8 cellular contexts compared by ENCODE assay signal in the genomic region with DNA sequence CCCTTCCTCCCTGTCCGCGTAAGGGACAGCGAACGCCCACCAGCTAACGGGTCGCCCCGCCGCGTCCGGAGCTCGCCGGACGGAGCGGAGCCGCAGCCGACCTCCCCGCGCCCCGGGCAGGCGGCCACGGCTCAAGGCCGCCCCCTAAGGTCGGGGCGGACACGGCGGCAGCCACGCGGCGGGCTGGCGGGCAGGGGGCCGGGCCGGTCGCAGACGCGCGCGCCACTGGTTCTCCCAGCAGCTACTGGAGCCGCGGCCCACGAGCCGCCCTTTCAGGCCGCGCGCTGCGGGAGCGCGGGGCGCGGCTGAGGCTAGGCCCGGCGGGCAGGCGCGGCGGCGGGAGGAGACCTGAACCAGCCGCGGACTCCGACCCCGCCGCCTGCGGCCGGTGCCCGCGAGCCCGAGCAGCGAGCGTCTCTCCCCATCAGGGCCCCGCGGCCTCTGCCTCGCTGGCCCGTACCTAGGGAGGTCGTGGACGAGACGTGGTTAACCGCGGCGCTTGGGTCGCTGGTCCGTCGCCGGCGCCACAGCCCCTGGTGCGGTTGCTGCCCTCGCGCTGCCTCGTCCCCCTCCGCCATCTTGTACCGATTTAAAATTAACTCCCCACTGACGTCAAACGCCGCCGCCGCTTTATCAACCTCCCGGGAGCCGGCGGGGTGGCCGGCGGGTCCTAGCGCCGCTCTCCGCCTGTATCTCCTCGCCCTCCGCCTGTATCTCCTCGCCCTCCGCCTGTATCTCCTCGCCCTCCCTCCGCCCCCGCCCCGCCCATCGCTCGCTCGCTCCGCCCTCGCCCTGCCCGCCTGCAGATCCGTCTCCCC. TPM values are rescaled to one million over a fixed set of nuclear protein-coding genes. Genes with fewer than 3 reads are reported as not detected.
DNase-seq lines count a peak whose midpoint lies in the region; ATAC-seq and TF ChIP-seq lines count a peak whose summit lies in the region.

Gene ATL2, minus strand, starts transcription at position 591 of the 818 bp plus-strand sequence. Its CDS starts 13 bp downstream, at position 578.

- peak within 1 kb of the TSS; percentile 92 for H3K9ac ChIP-seq in GM23248

- peaks cover 38% of the 10 kb centered on the region for H3F3A ChIP-seq in GM23248 (ENCODE audit: insufficient read depth)

- H3K4me3 ChIP-seq in GM23248, result peak within 1 kb of the TSS; percentile 81
- peak within 1 kb of the TSS; percentile 95 for H3K4me3 ChIP-seq in fibroblast of mammary gland (ENCODE audit: control insufficient read depth, low read depth, low read length)

- H3K9me3 Mint-ChIP-seq in natural killer cell, result no peaks in the 10 kb centered on the region

- DNase-seq in Daoy (ENCODE audit: low read depth), result peak; percentile 97
- peak; percentile 98 for DNase-seq in GM23248
- DNase-seq in LHCN-M2 (ENCODE audit: low read depth), result peak; percentile 92
- peak; percentile 96 for DNase-seq in RPMI7951 (ENCODE audit: low read depth)
- peak; percentile 86 to 87 for DNase-seq in activated T-helper 1 cell treated with anti-CD3 and anti-CD28 coated beads, Interleukin-2, amount 50 U/mL, for 16 hours (ENCODE audit: low read depth in 1 of 2, low spot score in 1 of 2)
- DNase-seq in fibroblast of mammary gland (ENCODE audit: low read depth), result peak; percentile 89
- DNase-seq in natural killer cell, result peak; percentile 89
- DNase-seq in stimulated activated naive CD4-positive, alpha-beta T cell treated with Interleukin-2 at 50 U/mL for 16 hours (lab: John Stamatoyannopoulos, UW), result peak; percentile 93

- no peaks in the 10 kb centered on the region for H4K20me1 ChIP-seq in GM23248 (ENCODE audit: insufficient read depth)

- H3K36me3 Mint-ChIP-seq in natural killer cell, result no peaks in the 10 kb centered on the region

- in situ Hi-C loops in GM23248 (cut with MboI), result no loop called here

- H3K4me3 Mint-ChIP-seq in natural killer cell, result peak within 1 kb of the TSS; percentile 99

- peak; percentile 81 to 93 (median 84) for ATAC-seq in natural killer cell

- peak within 1 kb of the TSS; percentile 86 for H2AFZ ChIP-seq in GM23248

- peak within 1 kb of the TSS; percentile 92 for H3K4me2 ChIP-seq in GM23248 (ENCODE audit: unreplicated experiment)

- peak within 1 kb of the TSS; percentile 90 to 95 for H3K27ac Mint-ChIP-seq in natural killer cell

- H3K79me2 ChIP-seq in GM23248 (ENCODE audit: insufficient read depth), result peaks cover 41% of the 10 kb centered on the region

- peaks cover 39 to 47% of the 10 kb centered on the region in 2 donors for H3K4me1 Mint-ChIP-seq in natural killer cell

- no peaks in the 10 kb centered on the region for H3K36me3 ChIP-seq in GM23248 (ENCODE audit: low read depth)

- intact Hi-C loops in natural killer cell (cut with micrococcal nuclease), result loop anchor here (2.0 to 10.0 kb wide), 3 partner anchors 60 to 748 kb away; partner anchors contain the start of genes SOS1 and SRSF7

- no peaks in the 10 kb centered on the region for H3K9me2 ChIP-seq in GM23248 (ENCODE audit: insufficient read depth)

- TF ChIP-seq CTCF in fibroblast of mammary gland (conservative IDR thresholded peaks at IDR 0.05; ENCODE audit: control insufficient read depth, insufficient read depth, low read depth, low read length), result no peak
- peak; percentile 53 for TF ChIP-seq CTCF in natural killer cell (IDR thresholded peaks at IDR 0.05)

- no peaks in the 10 kb centered on the region for H3K9me3 ChIP-seq in GM23248 (ENCODE audit: low read depth)

- H3K4me1 ChIP-seq in GM23248 (ENCODE audit: insufficient read depth), result peaks cover 8% of the 10 kb centered on the region; the same call in 1 of the 2 replicates

- no peaks in the 10 kb centered on the region for H3K27me3 Mint-ChIP-seq in natural killer cell (ENCODE audit: low read depth in 2 of 2)

- H3K27ac ChIP-seq in GM23248, result peak within 1 kb of the TSS; percentile 96

- 1% methylated on average over 51 to 65 of the region's 116 CpGs for WGBS in GM23248 (ENCODE audit: low coverage in 1 of 2, low lambda C conversion rate in 2 of 2, missing lambda C conversion rate in 2 of 2), 2 experiments

- H3K27me3 ChIP-seq in GM23248 (replicated peaks; ENCODE audit: insufficient read depth), result 0 out of 2 replicates have a peak, but pooled peaks cover 3% of the 10 kb centered on the region

RNA-seq across cellular contexts. Expression of gene ATL2, which starts in this region (rescaled TPM):
- 132 and 169 TPM in 2 replicates for total RNA-seq in Daoy (2014; rRNA removed; shearing (Covaris generic))
- 29.3 and 38.3 TPM in 2 replicates for total RNA-seq in GM23248 (2014; rRNA removed; shearing (Covaris generic))
- polyA plus RNA-seq in GM23248 (2016; fragmentation: Nextera tagmentation; extraction: Ambion mirVana), result 11.1 and 12.8 TPM in 2 replicates
- 68.7 and 75.3 TPM in 2 replicates for total RNA-seq in LHCN-M2 (2014; rRNA removed)
- polyA plus RNA-seq in LHCN-M2 (2012), result 7.3 TPM
- total RNA-seq in RPMI7951 (2014; rRNA removed; shearing (Covaris generic)), result 95.4 and 104 TPM in 2 replicates
- 10 to 100 TPM; 48.3 to 51.8 (median 51.5) TPM for total RNA-seq in natural killer cell

Comparison
In these comparisons a context has a peak if more than half of its experiments do, and no peak if none do; other contexts are left out.
1. Peak in every context shown above with its lines: DNase-seq, ATAC-seq, H3K4me3 ChIP-seq and H3K27ac ChIP-seq.